16 cellular contexts compared by ENCODE assay signal in the genomic region with DNA sequence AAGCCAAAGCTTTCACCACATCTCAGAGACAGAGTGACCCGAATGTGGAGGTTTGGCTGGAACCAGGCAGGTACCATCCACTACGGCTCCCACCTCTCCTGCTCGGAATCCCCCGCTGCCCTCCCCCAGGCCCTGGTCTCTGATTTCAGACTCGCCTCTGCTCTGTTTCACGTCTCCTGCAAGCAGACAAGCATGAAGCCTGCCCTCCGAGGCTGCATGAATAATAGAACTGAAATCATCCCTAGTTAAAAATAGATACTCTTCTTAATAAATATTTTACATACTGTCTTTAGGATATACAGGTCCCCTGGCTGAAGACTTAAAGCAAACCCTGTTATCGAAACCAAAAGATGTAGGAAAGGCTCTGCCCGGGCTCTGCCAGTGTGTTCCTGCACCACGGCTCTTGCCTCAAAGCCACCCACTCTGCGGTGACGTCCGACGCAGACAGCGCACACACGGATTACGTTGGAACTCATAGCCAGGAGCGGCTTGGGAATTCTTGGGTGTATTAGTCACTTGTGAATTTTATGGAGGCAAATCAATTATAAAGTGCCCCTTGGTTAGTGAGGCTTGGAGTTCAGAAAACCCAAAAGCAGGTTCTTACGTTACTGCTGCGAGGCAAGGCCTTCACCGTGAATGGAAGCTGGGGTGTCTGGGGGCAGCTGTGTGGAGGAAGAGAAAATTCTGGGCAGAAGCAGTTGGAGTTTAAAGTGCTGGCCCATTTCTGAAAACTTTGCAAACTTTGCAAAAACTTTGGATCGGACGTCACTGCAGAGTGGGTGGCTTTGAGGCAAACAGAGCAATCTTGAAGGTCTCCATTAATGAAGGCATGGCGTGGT. TPM values are rescaled to one million over a fixed set of nuclear protein-coding genes. Genes with fewer than 3 reads are reported as not detected.
DNase-seq lines count a peak whose midpoint lies in the region; ATAC-seq and TF ChIP-seq lines count a peak whose summit lies in the region.
"Had no signal": no experiment of that assay in that cellular context is flagged by ENCODE, and none has a peak within 500 bp of the region (broad histone marks: within the 10 kb centered on the region; RNA-seq: fewer than 3 reads in every experiment).

No MANE protein-coding gene starts in this region.

- H3K9me3 ChIP-seq in SJSA1 (replicated peaks) = no peaks in the 10 kb centered on the region
- H3K9me3 ChIP-seq in adrenal gland (replicated peaks in 1 of 3) = no peaks in the 10 kb centered on the region
- H3K9me3 ChIP-seq: right atrium auricular region had no signal

- H3K9ac ChIP-seq in rectal smooth muscle tissue (ENCODE audit: low read length) = no peak overlapping the region

- H3K9me3 Mint-ChIP-seq in activated CD8-positive, alpha-beta memory T cell treated with anti-CD3 and anti-CD28 coated beads, Interleukin-2, amount 10 ng/mL, durations not matched to agents 7 days and 5 days (ENCODE audit: low read depth) = no peaks in the 10 kb centered on the region
- H3K9me3 Mint-ChIP-seq: central memory CD8-positive, alpha-beta T cell had no signal

- H3K4me1 ChIP-seq in SJSA1 (replicated peaks) (peaks cover 81% of the 10 kb centered on the region), rectal smooth muscle tissue (ENCODE audit: control insufficient read depth, insufficient read depth, low read length) (peaks cover 15% of the 10 kb centered on the region), adrenal gland (replicated peaks in 1 of 2) (no peaks in the 10 kb centered on the region)
- H3K4me1 ChIP-seq: right atrium auricular region had no signal

- no peak overlapping the region for H3K4me3 Mint-ChIP-seq in activated CD8-positive, alpha-beta memory T cell treated with anti-CD3 and anti-CD28 coated beads, Interleukin-2, amount 10 ng/mL, durations not matched to agents 7 days and 5 days
- H3K4me3 Mint-ChIP-seq: central memory CD8-positive, alpha-beta T cell had no signal

- H3K27ac Mint-ChIP-seq in activated CD8-positive, alpha-beta memory T cell treated with anti-CD3 and anti-CD28 coated beads, Interleukin-2, amount 10 ng/mL, durations not matched to agents 7 days and 5 days = no peak overlapping the region

- intact Hi-C loops in adrenal gland (cut with DNase I) = no loop called here

- TF ChIP-seq CTCF in fibroblast of villous mesenchyme (IDR thresholded peaks at IDR 0.05; ENCODE audit: insufficient read depth, low read depth, low read length) = no peak
- TF ChIP-seq CTCF in adrenal gland (IDR thresholded peaks at IDR 0.05) = no peak

- TF ChIP-seq POLR2A in adrenal gland (IDR thresholded peaks at IDR 0.05) = no peak

- H3K27me3 ChIP-seq in SJSA1 (replicated peaks) = no peaks in the 10 kb centered on the region
- no peaks in the 10 kb centered on the region for H3K27me3 ChIP-seq in rectal smooth muscle tissue (ENCODE audit: control insufficient read depth, insufficient read depth, low read length)
- no peaks in the 10 kb centered on the region for H3K27me3 ChIP-seq in adrenal gland
- H3K27me3 ChIP-seq: right atrium auricular region had no signal

- peak overlapping the region; percentile 80 for H3K27ac ChIP-seq in SJSA1
- H3K27ac ChIP-seq in rectal smooth muscle tissue (ENCODE audit: low read depth, low read length) = peak overlapping the region; percentile 94
- no peak overlapping the region for H3K27ac ChIP-seq in adrenal gland
- H3K27ac ChIP-seq: C4-2B, right atrium auricular region had no signal

- no peaks in the 10 kb centered on the region for H3K36me3 Mint-ChIP-seq in activated CD8-positive, alpha-beta memory T cell treated with anti-CD3 and anti-CD28 coated beads, Interleukin-2, amount 10 ng/mL, durations not matched to agents 7 days and 5 days

- H3K4me1 Mint-ChIP-seq in activated CD8-positive, alpha-beta memory T cell treated with anti-CD3 and anti-CD28 coated beads, Interleukin-2, amount 10 ng/mL, durations not matched to agents 7 days and 5 days = peaks cover 9% of the 10 kb centered on the region
- H3K4me1 Mint-ChIP-seq: central memory CD8-positive, alpha-beta T cell had no signal

- CTCF ChIA-PET in activated CD8-positive, alpha-beta memory T cell treated with anti-CD3 and anti-CD28 coated beads, Interleukin-2, amount 10 ng/mL, durations not matched to agents 7 days and 5 days (lab: Charles Lee) = no interaction called here

- peak overlapping the region; percentile 5 for H3K4me3 ChIP-seq in SJSA1
- H3K4me3 ChIP-seq in fibroblast of villous mesenchyme (ENCODE audit: low read depth, low read length) = no peak overlapping the region
- H3K4me3 ChIP-seq in rectal smooth muscle tissue (ENCODE audit: low read length) = peak overlapping the region; percentile 20
- H3K4me3 ChIP-seq in adrenal gland = no peak overlapping the region
- H3K4me3 ChIP-seq: right atrium auricular region had no signal

- H3K36me3 ChIP-seq in SJSA1 = no peaks in the 10 kb centered on the region
- no peaks in the 10 kb centered on the region for H3K36me3 ChIP-seq in rectal smooth muscle tissue (ENCODE audit: control insufficient read depth, insufficient read depth, low read length)
- H3K36me3 ChIP-seq in adrenal gland (replicated peaks in 1 of 2) = no peaks in the 10 kb centered on the region
- H3K36me3 ChIP-seq: right atrium auricular region had no signal

- ATAC-seq in GM18519 (IDR thresholded peaks at IDR 0.05; ENCODE audit: low FRiP score, unreplicated experiment) = no peak
- ATAC-seq in activated CD8-positive, alpha-beta memory T cell treated with anti-CD3 and anti-CD28 coated beads, Interleukin-2, amount 10 ng/mL, durations not matched to agents 7 days and 5 days = no peak

- peak; percentile 81 for DNase-seq in H4 (ENCODE audit: low spot score)
- peak; percentile 96 to 97 for DNase-seq in SJSA1 (ENCODE audit: low read depth in 1 of 2, low spot score in 2 of 2)
- peak; percentile 86 for DNase-seq in fibroblast of villous mesenchyme (ENCODE audit: low read depth)
- DNase-seq in cerebellar cortex (ENCODE audit: low spot score) = no peak
- DNase-seq in adrenal gland = no peak
- no peak for DNase-seq in activated CD8-positive, alpha-beta memory T cell treated with anti-CD3 and anti-CD28 coated beads, Interleukin-2, amount 10 ng/mL, durations not matched to agents 7 days and 5 days
- DNase-seq: activated CD4-positive, alpha-beta T cell treated with anti-CD3 and anti-CD28 coated beads, Interleukin-2, amount 50 U/mL, for 48 hours; erythroblast; NCI-H1930; T-helper 2 cell had no signal

- H3K27me3 Mint-ChIP-seq in activated CD8-positive, alpha-beta memory T cell treated with anti-CD3 and anti-CD28 coated beads, Interleukin-2, amount 10 ng/mL, durations not matched to agents 7 days and 5 days = peaks cover 22% of the 10 kb centered on the region

- WGBS in adrenal gland, 4 donors = 82 to 92% (median 90%) methylated on average over 24 of the region's 24 CpGs

RNA-seq across cellular contexts. Expression of a gene that starts 25.6 kb away (rescaled TPM):
- 0.17 and 0.70 TPM in 2 replicates for total RNA-seq in H4 (2014; rRNA removed; shearing (Covaris generic))
- total RNA-seq in SJSA1 (2014; rRNA removed; shearing (Covaris generic)) = 0.32 TPM in 1 of 2 replicates, not detected in the other
- total RNA-seq in fibroblast of villous mesenchyme = 1.3 and 2.2 TPM in 2 replicates
- total RNA-seq in adrenal gland = 10 to 100 TPM in 1 of 8 donors, 1 to 10 TPM in 7; 1.1 to 20.6 (median 5.5) TPM
- polyA plus RNA-seq in adrenal gland = 10 to 100 TPM in 1 of 3 donors, 1 to 10 TPM in 1, under 1 TPM in 1; 0.30 to 68.2 (median 1.0) TPM
- 1 to 10 TPM; 8.0 to 9.3 TPM for total RNA-seq in activated CD8-positive, alpha-beta memory T cell treated with anti-CD3 and anti-CD28 coated beads, Interleukin-2, amount 10 ng/mL, durations not matched to agents 7 days and 5 days
- total RNA-seq: right atrium auricular region, subcutaneous adipose tissue had no signal

RNA-seq across cellular contexts. Expression of a gene that starts 42.7 kb away (rescaled TPM):
- 12.6 and 15.2 TPM in 2 replicates for total RNA-seq in H4 (2014; rRNA removed; shearing (Covaris generic))
- total RNA-seq in SJSA1 (2014; rRNA removed; shearing (Covaris generic)) = 27.0 and 30.6 TPM in 2 replicates
- total RNA-seq in fibroblast of villous mesenchyme (35.8 and 40.3 TPM in 2 replicates), adrenal gland (10 to 100 TPM; 27.5 to 53.3 (median 34.3) TPM)
- 10 to 100 TPM in 2 of 3 donors, 1 to 10 TPM in 1; 9.7 to 26.4 (median 24.6) TPM for polyA plus RNA-seq in adrenal gland
- 10 to 100 TPM; 60.4 to 87.0 TPM for total RNA-seq in activated CD8-positive, alpha-beta memory T cell treated with anti-CD3 and anti-CD28 coated beads, Interleukin-2, amount 10 ng/mL, durations not matched to agents 7 days and 5 days

Comparison
In these comparisons a context has a peak if more than half of its experiments do, and no peak if none do; other contexts are left out.
1. DNase-seq: peak in H4 (single experiment), SJSA1 (2 of 2) and fibroblast of villous mesenchyme (single experiment); none in cerebellar cortex (single experiment), adrenal gland (0 of 7) and activated CD8-positive, alpha-beta memory T cell treated with anti-CD3 and anti-CD28 coated beads, Interleukin-2, amount 10 ng/mL, durations not matched to agents 7 days and 5 days (single experiment).
2. H3K27ac ChIP-seq: peak in SJSA1 (single experiment) and rectal smooth muscle tissue (single experiment); none in adrenal gland (0 of 5).
3. H3K4me3 ChIP-seq: peak in SJSA1 (single experiment) and rectal smooth muscle tissue (single experiment); none in fibroblast of villous mesenchyme (single experiment) and adrenal gland (0 of 4).